ENCODE assay signal across 8 cellular contexts in genomic region chr12:13373803-13374202, GRCh38.
"Had no signal": no experiment of that assay in that cellular context is flagged by ENCODE, and none has a peak within 500 bp of the region (broad histone marks: within the 10 kb centered on the region; RNA-seq: fewer than 3 reads in every experiment).

No MANE protein-coding gene starts in this region.

- ATAC-seq: HCT116, K562 had no signal

- H3K4me3 ChIP-seq: GM23248, HAP-1, K562 had no signal

- H3K36me3 ChIP-seq: HAP-1 had no signal

- H2AFZ ChIP-seq: GM23248 had no signal

- H3K27ac ChIP-seq: GM23248 had no signal

- H3K9me3 ChIP-seq: HAP-1 had no signal

- DNase-seq: GOT3, HFFc6, IMR-90, KG1 had no signal

- H3K9ac ChIP-seq: GM23248 had no signal
